Comparison of ENCODE assay signal across 1 cellular context in genomic region chr16:23597003-23597756, GRCh38.
TF ChIP-seq lines count a peak whose summit lies in the region.

No MANE protein-coding gene starts in this region.

TF ChIP-seq in HepG2, 621 proteins besides CTCF, POLR2A, EP300 and RAD21 (continued from another document and continues in another):
- TF ChIP-seq, protein P1, sequence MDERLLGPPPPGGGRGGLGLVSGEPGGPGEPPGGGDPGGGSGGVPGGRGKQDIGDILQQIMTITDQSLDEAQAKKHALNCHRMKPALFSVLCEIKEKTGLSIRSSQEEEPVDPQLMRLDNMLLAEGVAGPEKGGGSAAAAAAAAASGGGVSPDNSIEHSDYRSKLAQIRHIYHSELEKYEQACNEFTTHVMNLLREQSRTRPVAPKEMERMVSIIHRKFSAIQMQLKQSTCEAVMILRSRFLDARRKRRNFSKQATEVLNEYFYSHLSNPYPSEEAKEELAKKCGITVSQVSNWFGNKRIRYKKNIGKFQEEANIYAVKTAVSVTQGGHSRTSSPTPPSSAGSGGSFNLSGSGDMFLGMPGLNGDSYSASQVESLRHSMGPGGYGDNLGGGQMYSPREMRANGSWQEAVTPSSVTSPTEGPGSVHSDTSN (CRISPR knock-in tag; IDR thresholded peaks at IDR 0.05), result peak; percentile 47; the same call in 1 of the 2 replicates
- TF ChIP-seq ZNF605 (CRISPR knock-in tag; IDR thresholded peaks at IDR 0.05), result no peak
- TF ChIP-seq, protein P2, sequence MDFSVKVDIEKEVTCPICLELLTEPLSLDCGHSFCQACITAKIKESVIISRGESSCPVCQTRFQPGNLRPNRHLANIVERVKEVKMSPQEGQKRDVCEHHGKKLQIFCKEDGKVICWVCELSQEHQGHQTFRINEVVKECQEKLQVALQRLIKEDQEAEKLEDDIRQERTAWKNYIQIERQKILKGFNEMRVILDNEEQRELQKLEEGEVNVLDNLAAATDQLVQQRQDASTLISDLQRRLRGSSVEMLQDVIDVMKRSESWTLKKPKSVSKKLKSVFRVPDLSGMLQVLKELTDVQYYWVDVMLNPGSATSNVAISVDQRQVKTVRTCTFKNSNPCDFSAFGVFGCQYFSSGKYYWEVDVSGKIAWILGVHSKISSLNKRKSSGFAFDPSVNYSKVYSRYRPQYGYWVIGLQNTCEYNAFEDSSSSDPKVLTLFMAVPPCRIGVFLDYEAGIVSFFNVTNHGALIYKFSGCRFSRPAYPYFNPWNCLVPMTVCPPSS (IDR thresholded peaks at IDR 0.05), result no peak
- TF ChIP-seq POGZ (CRISPR knock-in tag; IDR thresholded peaks at IDR 0.05), result no peak
- peak; percentile 38; the same call in 1 of the 2 replicates for TF ChIP-seq ZSCAN5A (CRISPR knock-in tag; IDR thresholded peaks at IDR 0.05; ENCODE audit: borderline replicate concordance)
- TF ChIP-seq HOXA3 (CRISPR knock-in tag; IDR thresholded peaks at IDR 0.05), result no peak
- no peak for TF ChIP-seq ZNF441 (CRISPR knock-in tag; IDR thresholded peaks at IDR 0.05; ENCODE audit: borderline replicate concordance)
- TF ChIP-seq HOXA7 (CRISPR knock-in tag; IDR thresholded peaks at IDR 0.05), result no peak
- peak; percentile 63 for TF ChIP-seq SAP130 (CRISPR knock-in tag; IDR thresholded peaks at IDR 0.05; ENCODE audit: low read depth)
- TF ChIP-seq ELF4 (CRISPR knock-in tag; IDR thresholded peaks at IDR 0.05; ENCODE audit: borderline replicate concordance), result no peak
- TF ChIP-seq CC2D1A (CRISPR knock-in tag; IDR thresholded peaks at IDR 0.05), result no peak
- TF ChIP-seq KMT2B (CRISPR knock-in tag; IDR thresholded peaks at IDR 0.05), result no peak
- no peak for TF ChIP-seq PHB2 (IDR thresholded peaks at IDR 0.05; ENCODE audit: partially characterized antibody)
- TF ChIP-seq ZNF839 (CRISPR knock-in tag; IDR thresholded peaks at IDR 0.05; ENCODE audit: borderline replicate concordance), result no peak
- TF ChIP-seq ZNF7 (CRISPR knock-in tag; IDR thresholded peaks at IDR 0.05), result no peak
- TF ChIP-seq KDM4B (CRISPR knock-in tag; IDR thresholded peaks at IDR 0.05), result peak; percentile 68; the same call in 1 of the 2 replicates
- TF ChIP-seq ZNF329 (CRISPR knock-in tag; IDR thresholded peaks at IDR 0.05; ENCODE audit: low read depth), result no peak
- no peak for TF ChIP-seq ZNF12 (CRISPR knock-in tag; IDR thresholded peaks at IDR 0.05)
- TF ChIP-seq ZSCAN21 (CRISPR knock-in tag; IDR thresholded peaks at IDR 0.05; ENCODE audit: borderline replicate concordance), result no peak
- TF ChIP-seq ZBTB38 (CRISPR knock-in tag; IDR thresholded peaks at IDR 0.05), result no peak
- no peak for TF ChIP-seq CENPT (CRISPR knock-in tag; IDR thresholded peaks at IDR 0.05; ENCODE audit: low read depth)
- no peak for TF ChIP-seq PHF8 (CRISPR knock-in tag; IDR thresholded peaks at IDR 0.05)
- 0 out of 2 replicates have a peak, but pooled peaks have one; percentile 53 for TF ChIP-seq ZNF138 (CRISPR knock-in tag; IDR thresholded peaks at IDR 0.05; ENCODE audit: low read depth)
- TF ChIP-seq CBX5 (CRISPR knock-in tag; IDR thresholded peaks at IDR 0.05; ENCODE audit: borderline replicate concordance), result no peak
- TF ChIP-seq FOXP4 (CRISPR knock-in tag; IDR thresholded peaks at IDR 0.05), result peak; percentile 34; the same call in 1 of the 2 replicates
- TF ChIP-seq, protein P3, sequence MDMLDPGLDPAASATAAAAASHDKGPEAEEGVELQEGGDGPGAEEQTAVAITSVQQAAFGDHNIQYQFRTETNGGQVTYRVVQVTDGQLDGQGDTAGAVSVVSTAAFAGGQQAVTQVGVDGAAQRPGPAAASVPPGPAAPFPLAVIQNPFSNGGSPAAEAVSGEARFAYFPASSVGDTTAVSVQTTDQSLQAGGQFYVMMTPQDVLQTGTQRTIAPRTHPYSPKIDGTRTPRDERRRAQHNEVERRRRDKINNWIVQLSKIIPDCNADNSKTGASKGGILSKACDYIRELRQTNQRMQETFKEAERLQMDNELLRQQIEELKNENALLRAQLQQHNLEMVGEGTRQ (IDR thresholded peaks at IDR 0.05; ENCODE audit: low read depth, low read length), result no peak
- TF ChIP-seq, protein P3 (CRISPR knock-in tag; IDR thresholded peaks at IDR 0.05; ENCODE audit: borderline replicate concordance), result no peak
- no peak; the same call in 1 of the 2 replicates for TF ChIP-seq SMAD1 (CRISPR knock-in tag; IDR thresholded peaks at IDR 0.05; ENCODE audit: borderline replicate concordance, low read depth)
- TF ChIP-seq KLF12 (CRISPR knock-in tag; IDR thresholded peaks at IDR 0.05; ENCODE audit: borderline replicate concordance), result no peak
- TF ChIP-seq ZNF468 (CRISPR knock-in tag; IDR thresholded peaks at IDR 0.05), result no peak
- no peak for TF ChIP-seq ATF7 (IDR thresholded peaks at IDR 0.05)
- TF ChIP-seq ATF7 (CRISPR knock-in tag; IDR thresholded peaks at IDR 0.05), result no peak
- TF ChIP-seq ZC3H4 (CRISPR knock-in tag; IDR thresholded peaks at IDR 0.05; ENCODE audit: borderline replicate concordance), result no peak; the same call in 1 of the 2 replicates
- no peak for TF ChIP-seq U2AF1 (optimal IDR thresholded peaks at IDR 0.05; ENCODE audit: low read depth, low read length)
- TF ChIP-seq, protein P4, sequence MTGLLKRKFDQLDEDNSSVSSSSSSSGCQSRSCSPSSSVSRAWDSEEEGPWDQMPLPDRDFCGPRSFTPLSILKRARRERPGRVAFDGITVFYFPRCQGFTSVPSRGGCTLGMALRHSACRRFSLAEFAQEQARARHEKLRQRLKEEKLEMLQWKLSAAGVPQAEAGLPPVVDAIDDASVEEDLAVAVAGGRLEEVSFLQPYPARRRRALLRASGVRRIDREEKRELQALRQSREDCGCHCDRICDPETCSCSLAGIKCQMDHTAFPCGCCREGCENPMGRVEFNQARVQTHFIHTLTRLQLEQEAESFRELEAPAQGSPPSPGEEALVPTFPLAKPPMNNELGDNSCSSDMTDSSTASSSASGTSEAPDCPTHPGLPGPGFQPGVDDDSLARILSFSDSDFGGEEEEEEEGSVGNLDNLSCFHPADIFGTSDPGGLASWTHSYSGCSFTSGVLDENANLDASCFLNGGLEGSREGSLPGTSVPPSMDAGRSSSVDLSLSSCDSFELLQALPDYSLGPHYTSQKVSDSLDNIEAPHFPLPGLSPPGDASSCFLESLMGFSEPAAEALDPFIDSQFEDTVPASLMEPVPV (CRISPR knock-in tag; IDR thresholded peaks at IDR 0.05), result no peak
- TF ChIP-seq, protein P5, sequence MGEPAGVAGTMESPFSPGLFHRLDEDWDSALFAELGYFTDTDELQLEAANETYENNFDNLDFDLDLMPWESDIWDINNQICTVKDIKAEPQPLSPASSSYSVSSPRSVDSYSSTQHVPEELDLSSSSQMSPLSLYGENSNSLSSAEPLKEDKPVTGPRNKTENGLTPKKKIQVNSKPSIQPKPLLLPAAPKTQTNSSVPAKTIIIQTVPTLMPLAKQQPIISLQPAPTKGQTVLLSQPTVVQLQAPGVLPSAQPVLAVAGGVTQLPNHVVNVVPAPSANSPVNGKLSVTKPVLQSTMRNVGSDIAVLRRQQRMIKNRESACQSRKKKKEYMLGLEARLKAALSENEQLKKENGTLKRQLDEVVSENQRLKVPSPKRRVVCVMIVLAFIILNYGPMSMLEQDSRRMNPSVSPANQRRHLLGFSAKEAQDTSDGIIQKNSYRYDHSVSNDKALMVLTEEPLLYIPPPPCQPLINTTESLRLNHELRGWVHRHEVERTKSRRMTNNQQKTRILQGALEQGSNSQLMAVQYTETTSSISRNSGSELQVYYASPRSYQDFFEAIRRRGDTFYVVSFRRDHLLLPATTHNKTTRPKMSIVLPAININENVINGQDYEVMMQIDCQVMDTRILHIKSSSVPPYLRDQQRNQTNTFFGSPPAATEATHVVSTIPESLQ (CRISPR knock-in tag; conservative IDR thresholded peaks at IDR 0.05), result no peak
- TF ChIP-seq ZNF841 (CRISPR knock-in tag; IDR thresholded peaks at IDR 0.05; ENCODE audit: borderline replicate concordance), result no peak
- TF ChIP-seq ATF7-NPFF (CRISPR knock-in tag; IDR thresholded peaks at IDR 0.05; ENCODE audit: low read depth), result no peak
- TF ChIP-seq NFATC3 (CRISPR knock-in tag; IDR thresholded peaks at IDR 0.05), result no peak
- TF ChIP-seq HNF1B (CRISPR knock-in tag; IDR thresholded peaks at IDR 0.05), result peak; percentile 66; the same call in 1 of the 2 replicates
- TF ChIP-seq, protein P6, sequence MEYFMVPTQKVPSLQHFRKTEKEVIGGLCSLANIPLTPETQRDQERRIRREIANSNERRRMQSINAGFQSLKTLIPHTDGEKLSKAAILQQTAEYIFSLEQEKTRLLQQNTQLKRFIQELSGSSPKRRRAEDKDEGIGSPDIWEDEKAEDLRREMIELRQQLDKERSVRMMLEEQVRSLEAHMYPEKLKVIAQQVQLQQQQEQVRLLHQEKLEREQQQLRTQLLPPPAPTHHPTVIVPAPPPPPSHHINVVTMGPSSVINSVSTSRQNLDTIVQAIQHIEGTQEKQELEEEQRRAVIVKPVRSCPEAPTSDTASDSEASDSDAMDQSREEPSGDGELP (IDR thresholded peaks at IDR 0.05; ENCODE audit: borderline replicate concordance, low read depth), result peak; percentile 84; the same call in 1 of the 2 replicates
- no peak for TF ChIP-seq ZNF562 (CRISPR knock-in tag; IDR thresholded peaks at IDR 0.05; ENCODE audit: borderline replicate concordance)
- TF ChIP-seq SIN3A (IDR thresholded peaks at IDR 0.05; ENCODE audit: borderline replicate concordance, low read depth, low read length), result peak; percentile 47; the same call in 1 of the 2 replicates
- TF ChIP-seq, protein P7, sequence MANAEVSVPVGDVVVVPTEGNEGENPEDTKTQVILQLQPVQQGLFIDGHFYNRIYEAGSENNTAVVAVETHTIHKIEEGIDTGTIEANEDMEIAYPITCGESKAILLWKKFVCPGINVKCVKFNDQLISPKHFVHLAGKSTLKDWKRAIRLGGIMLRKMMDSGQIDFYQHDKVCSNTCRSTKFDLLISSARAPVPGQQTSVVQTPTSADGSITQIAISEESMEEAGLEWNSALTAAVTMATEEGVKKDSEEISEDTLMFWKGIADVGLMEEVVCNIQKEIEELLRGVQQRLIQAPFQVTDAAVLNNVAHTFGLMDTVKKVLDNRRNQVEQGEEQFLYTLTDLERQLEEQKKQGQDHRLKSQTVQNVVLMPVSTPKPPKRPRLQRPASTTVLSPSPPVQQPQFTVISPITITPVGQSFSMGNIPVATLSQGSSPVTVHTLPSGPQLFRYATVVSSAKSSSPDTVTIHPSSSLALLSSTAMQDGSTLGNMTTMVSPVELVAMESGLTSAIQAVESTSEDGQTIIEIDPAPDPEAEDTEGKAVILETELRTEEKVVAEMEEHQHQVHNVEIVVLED (CRISPR knock-in tag; IDR thresholded peaks at IDR 0.05; ENCODE audit: borderline replicate concordance), result no peak
- TF ChIP-seq ZNF576 (CRISPR knock-in tag; IDR thresholded peaks at IDR 0.05), result no peak
- TF ChIP-seq MNT (IDR thresholded peaks at IDR 0.05), result no peak
